In the genomic region with DNA sequence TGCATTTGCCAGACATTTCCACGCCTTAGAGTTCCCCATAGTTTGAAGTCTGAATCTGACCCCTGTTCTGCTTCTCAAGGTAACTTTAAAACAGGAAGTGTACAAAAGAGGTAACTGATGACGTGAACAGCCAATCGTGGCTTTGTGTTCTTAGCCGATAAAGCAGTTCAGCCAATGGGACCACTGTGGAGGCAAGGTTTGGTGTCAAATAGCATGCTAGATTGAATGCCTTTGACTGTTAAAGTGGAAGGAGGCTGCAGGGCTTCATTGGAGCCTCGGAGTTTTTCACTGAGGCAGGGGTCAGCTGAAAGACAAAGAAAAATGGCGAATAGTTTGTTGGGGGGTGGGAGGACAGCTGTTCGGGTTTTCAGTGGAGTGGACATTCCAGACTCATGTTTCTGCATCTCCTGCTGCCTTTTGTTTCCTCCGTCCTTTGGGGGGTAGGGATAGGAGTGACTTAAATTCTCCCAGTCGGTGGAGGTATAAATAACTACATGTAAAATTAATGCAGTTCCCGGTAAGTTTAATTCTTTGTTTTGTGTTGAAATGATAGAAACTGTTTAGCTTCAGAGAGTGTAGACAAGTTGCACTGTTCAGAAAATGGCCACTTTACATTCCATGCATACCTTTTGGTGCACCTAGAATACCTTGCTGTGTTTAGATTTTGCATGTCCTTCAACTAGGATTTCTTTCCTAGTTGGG, we compare ENCODE assay signal across 1 cellular context.
A peak's percentile ranks its signal among the peaks of the same experiment; 100 is the strongest.
TF ChIP-seq lines count a peak whose summit lies in the region.

No MANE protein-coding gene starts in this region.

TF ChIP-seq in HepG2, 621 proteins besides CTCF, POLR2A, EP300 and RAD21 (continued from another document and continues in another):
- TF ChIP-seq, protein P1, sequence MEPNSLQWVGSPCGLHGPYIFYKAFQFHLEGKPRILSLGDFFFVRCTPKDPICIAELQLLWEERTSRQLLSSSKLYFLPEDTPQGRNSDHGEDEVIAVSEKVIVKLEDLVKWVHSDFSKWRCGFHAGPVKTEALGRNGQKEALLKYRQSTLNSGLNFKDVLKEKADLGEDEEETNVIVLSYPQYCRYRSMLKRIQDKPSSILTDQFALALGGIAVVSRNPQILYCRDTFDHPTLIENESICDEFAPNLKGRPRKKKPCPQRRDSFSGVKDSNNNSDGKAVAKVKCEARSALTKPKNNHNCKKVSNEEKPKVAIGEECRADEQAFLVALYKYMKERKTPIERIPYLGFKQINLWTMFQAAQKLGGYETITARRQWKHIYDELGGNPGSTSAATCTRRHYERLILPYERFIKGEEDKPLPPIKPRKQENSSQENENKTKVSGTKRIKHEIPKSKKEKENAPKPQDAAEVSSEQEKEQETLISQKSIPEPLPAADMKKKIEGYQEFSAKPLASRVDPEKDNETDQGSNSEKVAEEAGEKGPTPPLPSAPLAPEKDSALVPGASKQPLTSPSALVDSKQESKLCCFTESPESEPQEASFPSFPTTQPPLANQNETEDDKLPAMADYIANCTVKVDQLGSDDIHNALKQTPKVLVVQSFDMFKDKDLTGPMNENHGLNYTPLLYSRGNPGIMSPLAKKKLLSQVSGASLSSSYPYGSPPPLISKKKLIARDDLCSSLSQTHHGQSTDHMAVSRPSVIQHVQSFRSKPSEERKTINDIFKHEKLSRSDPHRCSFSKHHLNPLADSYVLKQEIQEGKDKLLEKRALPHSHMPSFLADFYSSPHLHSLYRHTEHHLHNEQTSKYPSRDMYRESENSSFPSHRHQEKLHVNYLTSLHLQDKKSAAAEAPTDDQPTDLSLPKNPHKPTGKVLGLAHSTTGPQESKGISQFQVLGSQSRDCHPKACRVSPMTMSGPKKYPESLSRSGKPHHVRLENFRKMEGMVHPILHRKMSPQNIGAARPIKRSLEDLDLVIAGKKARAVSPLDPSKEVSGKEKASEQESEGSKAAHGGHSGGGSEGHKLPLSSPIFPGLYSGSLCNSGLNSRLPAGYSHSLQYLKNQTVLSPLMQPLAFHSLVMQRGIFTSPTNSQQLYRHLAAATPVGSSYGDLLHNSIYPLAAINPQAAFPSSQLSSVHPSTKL (CRISPR knock-in tag; IDR thresholded peaks at IDR 0.05): 0 out of 2 replicates have a peak, but pooled peaks have one; percentile 32
- TF ChIP-seq EZH2 (conservative IDR thresholded peaks at IDR 0.05; ENCODE audit: low read depth, low read length): no peak
- no peak for TF ChIP-seq HES4 (CRISPR knock-in tag; IDR thresholded peaks at IDR 0.05; ENCODE audit: borderline replicate concordance)
- TF ChIP-seq, protein P2, sequence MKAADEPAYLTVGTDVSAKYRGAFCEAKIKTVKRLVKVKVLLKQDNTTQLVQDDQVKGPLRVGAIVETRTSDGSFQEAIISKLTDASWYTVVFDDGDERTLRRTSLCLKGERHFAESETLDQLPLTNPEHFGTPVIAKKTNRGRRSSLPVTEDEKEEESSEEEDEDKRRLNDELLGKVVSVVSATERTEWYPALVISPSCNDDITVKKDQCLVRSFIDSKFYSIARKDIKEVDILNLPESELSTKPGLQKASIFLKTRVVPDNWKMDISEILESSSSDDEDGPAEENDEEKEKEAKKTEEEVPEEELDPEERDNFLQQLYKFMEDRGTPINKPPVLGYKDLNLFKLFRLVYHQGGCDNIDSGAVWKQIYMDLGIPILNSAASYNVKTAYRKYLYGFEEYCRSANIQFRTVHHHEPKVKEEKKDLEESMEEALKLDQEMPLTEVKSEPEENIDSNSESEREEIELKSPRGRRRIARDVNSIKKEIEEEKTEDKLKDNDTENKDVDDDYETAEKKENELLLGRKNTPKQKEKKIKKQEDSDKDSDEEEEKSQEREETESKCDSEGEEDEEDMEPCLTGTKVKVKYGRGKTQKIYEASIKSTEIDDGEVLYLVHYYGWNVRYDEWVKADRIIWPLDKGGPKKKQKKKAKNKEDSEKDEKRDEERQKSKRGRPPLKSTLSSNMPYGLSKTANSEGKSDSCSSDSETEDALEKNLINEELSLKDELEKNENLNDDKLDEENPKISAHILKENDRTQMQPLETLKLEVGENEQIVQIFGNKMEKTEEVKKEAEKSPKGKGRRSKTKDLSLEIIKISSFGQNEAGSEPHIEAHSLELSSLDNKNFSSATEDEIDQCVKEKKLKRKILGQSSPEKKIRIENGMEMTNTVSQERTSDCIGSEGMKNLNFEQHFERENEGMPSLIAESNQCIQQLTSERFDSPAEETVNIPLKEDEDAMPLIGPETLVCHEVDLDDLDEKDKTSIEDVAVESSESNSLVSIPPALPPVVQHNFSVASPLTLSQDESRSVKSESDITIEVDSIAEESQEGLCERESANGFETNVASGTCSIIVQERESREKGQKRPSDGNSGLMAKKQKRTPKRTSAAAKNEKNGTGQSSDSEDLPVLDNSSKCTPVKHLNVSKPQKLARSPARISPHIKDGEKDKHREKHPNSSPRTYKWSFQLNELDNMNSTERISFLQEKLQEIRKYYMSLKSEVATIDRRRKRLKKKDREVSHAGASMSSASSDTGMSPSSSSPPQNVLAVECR (CRISPR knock-in tag; IDR thresholded peaks at IDR 0.05; ENCODE audit: borderline replicate concordance): peak; percentile 33; the same call in 1 of the 2 replicates
- TF ChIP-seq ZNF672 (CRISPR knock-in tag; IDR thresholded peaks at IDR 0.05): no peak
- TF ChIP-seq TMF1 (CRISPR knock-in tag; IDR thresholded peaks at IDR 0.05; ENCODE audit: low read depth): no peak
- TF ChIP-seq HOXA5 (CRISPR knock-in tag; IDR thresholded peaks at IDR 0.05): no peak
- TF ChIP-seq ZNF724P (CRISPR knock-in tag; IDR thresholded peaks at IDR 0.05; ENCODE audit: borderline replicate concordance): no peak
- no peak for TF ChIP-seq ZNF674 (CRISPR knock-in tag; IDR thresholded peaks at IDR 0.05; ENCODE audit: low read depth)
- TF ChIP-seq ZNF616 (CRISPR knock-in tag; IDR thresholded peaks at IDR 0.05; ENCODE audit: low read depth): no peak
- TF ChIP-seq, protein P3, sequence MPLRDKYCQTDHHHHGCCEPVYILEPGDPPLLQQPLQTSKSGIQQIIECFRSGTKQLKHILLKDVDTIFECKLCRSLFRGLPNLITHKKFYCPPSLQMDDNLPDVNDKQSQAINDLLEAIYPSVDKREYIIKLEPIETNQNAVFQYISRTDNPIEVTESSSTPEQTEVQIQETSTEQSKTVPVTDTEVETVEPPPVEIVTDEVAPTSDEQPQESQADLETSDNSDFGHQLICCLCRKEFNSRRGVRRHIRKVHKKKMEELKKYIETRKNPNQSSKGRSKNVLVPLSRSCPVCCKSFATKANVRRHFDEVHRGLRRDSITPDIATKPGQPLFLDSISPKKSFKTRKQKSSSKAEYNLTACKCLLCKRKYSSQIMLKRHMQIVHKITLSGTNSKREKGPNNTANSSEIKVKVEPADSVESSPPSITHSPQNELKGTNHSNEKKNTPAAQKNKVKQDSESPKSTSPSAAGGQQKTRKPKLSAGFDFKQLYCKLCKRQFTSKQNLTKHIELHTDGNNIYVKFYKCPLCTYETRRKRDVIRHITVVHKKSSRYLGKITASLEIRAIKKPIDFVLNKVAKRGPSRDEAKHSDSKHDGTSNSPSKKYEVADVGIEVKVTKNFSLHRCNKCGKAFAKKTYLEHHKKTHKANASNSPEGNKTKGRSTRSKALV (CRISPR knock-in tag; IDR thresholded peaks at IDR 0.05): no peak
- peak; percentile 75 for TF ChIP-seq KAT8 (CRISPR knock-in tag; IDR thresholded peaks at IDR 0.05)
- TF ChIP-seq ISL2 (CRISPR knock-in tag; IDR thresholded peaks at IDR 0.05): no peak
- TF ChIP-seq, protein P4, sequence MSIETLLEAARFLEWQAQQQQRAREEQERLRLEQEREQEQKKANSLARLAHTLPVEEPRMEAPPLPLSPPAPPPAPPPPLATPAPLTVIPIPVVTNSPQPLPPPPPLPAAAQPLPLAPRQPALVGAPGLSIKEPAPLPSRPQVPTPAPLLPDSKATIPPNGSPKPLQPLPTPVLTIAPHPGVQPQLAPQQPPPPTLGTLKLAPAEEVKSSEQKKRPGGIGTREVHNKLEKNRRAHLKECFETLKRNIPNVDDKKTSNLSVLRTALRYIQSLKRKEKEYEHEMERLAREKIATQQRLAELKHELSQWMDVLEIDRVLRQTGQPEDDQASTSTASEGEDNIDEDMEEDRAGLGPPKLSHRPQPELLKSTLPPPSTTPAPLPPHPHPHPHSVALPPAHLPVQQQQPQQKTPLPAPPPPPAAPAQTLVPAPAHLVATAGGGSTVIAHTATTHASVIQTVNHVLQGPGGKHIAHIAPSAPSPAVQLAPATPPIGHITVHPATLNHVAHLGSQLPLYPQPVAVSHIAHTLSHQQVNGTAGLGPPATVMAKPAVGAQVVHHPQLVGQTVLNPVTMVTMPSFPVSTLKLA (IDR thresholded peaks at IDR 0.05): no peak
- no peak for TF ChIP-seq TCF7L2 (IDR thresholded peaks at IDR 0.05; ENCODE audit: low read depth, low read length)
- TF ChIP-seq ZNF451 (CRISPR knock-in tag; IDR thresholded peaks at IDR 0.05): no peak
- TF ChIP-seq PITX1 (CRISPR knock-in tag; IDR thresholded peaks at IDR 0.05): no peak
- TF ChIP-seq PTBP1 (IDR thresholded peaks at IDR 0.05; ENCODE audit: low read depth, low read length, poor library complexity, severe bottlenecking): no peak
- no peak for TF ChIP-seq ZNF496 (CRISPR knock-in tag; IDR thresholded peaks at IDR 0.05; ENCODE audit: insufficient replicate concordance)
- TF ChIP-seq NPAS2 (CRISPR knock-in tag; IDR thresholded peaks at IDR 0.05; ENCODE audit: borderline replicate concordance): no peak
- no peak for TF ChIP-seq PAF1 (CRISPR knock-in tag; IDR thresholded peaks at IDR 0.05)
- TF ChIP-seq, protein P5, sequence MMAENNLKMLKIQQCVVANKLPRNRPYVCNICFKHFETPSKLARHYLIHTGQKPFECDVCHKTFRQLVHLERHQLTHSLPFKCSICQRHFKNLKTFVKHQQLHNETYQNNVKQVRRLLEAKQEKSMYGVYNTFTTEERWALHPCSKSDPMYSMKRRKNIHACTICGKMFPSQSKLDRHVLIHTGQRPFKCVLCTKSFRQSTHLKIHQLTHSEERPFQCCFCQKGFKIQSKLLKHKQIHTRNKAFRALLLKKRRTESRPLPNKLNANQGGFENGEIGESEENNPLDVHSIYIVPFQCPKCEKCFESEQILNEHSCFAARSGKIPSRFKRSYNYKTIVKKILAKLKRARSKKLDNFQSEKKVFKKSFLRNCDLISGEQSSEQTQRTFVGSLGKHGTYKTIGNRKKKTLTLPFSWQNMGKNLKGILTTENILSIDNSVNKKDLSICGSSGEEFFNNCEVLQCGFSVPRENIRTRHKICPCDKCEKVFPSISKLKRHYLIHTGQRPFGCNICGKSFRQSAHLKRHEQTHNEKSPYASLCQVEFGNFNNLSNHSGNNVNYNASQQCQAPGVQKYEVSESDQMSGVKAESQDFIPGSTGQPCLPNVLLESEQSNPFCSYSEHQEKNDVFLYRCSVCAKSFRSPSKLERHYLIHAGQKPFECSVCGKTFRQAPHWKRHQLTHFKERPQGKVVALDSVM (CRISPR knock-in tag; IDR thresholded peaks at IDR 0.05): no peak
- no peak for TF ChIP-seq ZNF761 (CRISPR knock-in tag; conservative IDR thresholded peaks at IDR 0.05)
- TF ChIP-seq ZNF7 (CRISPR knock-in tag; IDR thresholded peaks at IDR 0.05): no peak
- no peak for TF ChIP-seq ZNF136 (CRISPR knock-in tag; IDR thresholded peaks at IDR 0.05; ENCODE audit: low read depth)
- no peak for TF ChIP-seq ARHGAP35 (CRISPR knock-in tag; IDR thresholded peaks at IDR 0.05; ENCODE audit: borderline replicate concordance)
- peak; percentile 91 for TF ChIP-seq SP2 (CRISPR knock-in tag; IDR thresholded peaks at IDR 0.05)
- no peak for TF ChIP-seq TBX3 (IDR thresholded peaks at IDR 0.05; ENCODE audit: borderline replicate concordance)
- TF ChIP-seq, protein P6, sequence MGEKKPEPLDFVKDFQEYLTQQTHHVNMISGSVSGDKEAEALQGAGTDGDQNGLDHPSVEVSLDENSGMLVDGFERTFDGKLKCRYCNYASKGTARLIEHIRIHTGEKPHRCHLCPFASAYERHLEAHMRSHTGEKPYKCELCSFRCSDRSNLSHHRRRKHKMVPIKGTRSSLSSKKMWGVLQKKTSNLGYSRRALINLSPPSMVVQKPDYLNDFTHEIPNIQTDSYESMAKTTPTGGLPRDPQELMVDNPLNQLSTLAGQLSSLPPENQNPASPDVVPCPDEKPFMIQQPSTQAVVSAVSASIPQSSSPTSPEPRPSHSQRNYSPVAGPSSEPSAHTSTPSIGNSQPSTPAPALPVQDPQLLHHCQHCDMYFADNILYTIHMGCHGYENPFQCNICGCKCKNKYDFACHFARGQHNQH (CRISPR knock-in tag; IDR thresholded peaks at IDR 0.05): no peak
- TF ChIP-seq, protein P7, sequence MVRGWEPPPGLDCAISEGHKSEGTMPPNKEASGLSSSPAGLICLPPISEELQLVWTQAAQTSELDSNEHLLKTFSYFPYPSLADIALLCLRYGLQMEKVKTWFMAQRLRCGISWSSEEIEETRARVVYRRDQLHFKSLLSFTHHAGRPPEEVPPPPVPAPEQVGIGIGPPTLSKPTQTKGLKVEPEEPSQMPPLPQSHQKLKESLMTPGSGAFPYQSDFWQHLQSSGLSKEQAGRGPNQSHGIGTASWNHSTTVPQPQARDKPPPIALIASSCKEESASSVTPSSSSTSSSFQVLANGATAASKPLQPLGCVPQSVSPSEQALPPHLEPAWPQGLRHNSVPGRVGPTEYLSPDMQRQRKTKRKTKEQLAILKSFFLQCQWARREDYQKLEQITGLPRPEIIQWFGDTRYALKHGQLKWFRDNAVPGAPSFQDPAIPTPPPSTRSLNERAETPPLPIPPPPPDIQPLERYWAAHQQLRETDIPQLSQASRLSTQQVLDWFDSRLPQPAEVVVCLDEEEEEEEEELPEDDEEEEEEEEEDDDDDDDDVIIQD (CRISPR knock-in tag; IDR thresholded peaks at IDR 0.05; ENCODE audit: low read depth): peak; percentile 64; the same call in 1 of the 2 replicates
- TF ChIP-seq, protein P8, sequence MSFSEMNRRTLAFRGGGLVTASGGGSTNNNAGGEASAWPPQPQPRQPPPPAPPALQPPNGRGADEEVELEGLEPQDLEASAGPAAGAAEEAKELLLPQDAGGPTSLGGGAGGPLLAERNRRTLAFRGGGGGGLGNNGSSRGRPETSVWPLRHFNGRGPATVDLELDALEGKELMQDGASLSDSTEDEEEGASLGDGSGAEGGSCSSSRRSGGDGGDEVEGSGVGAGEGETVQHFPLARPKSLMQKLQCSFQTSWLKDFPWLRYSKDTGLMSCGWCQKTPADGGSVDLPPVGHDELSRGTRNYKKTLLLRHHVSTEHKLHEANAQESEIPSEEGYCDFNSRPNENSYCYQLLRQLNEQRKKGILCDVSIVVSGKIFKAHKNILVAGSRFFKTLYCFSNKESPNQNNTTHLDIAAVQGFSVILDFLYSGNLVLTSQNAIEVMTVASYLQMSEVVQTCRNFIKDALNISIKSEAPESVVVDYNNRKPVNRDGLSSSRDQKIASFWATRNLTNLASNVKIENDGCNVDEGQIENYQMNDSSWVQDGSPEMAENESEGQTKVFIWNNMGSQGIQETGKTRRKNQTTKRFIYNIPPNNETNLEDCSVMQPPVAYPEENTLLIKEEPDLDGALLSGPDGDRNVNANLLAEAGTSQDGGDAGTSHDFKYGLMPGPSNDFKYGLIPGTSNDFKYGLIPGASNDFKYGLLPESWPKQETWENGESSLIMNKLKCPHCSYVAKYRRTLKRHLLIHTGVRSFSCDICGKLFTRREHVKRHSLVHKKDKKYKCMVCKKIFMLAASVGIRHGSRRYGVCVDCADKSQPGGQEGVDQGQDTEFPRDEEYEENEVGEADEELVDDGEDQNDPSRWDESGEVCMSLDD (CRISPR knock-in tag; IDR thresholded peaks at IDR 0.05; ENCODE audit: borderline replicate concordance): no peak
- no peak for TF ChIP-seq RBAK (CRISPR knock-in tag; IDR thresholded peaks at IDR 0.05)
- TF ChIP-seq NRL (CRISPR knock-in tag; IDR thresholded peaks at IDR 0.05; ENCODE audit: borderline replicate concordance): no peak
- peak; percentile 93 for TF ChIP-seq POLR2AphosphoS5 (IDR thresholded peaks at IDR 0.05; ENCODE audit: low read depth, low read length)
- no peak for TF ChIP-seq ZNF234 (CRISPR knock-in tag; conservative IDR thresholded peaks at IDR 0.05)
- no peak for TF ChIP-seq ZSCAN25 (CRISPR knock-in tag; IDR thresholded peaks at IDR 0.05)
- no peak for TF ChIP-seq HOXD1 (CRISPR knock-in tag; IDR thresholded peaks at IDR 0.05)
- TF ChIP-seq ZNF747 (CRISPR knock-in tag; IDR thresholded peaks at IDR 0.05; ENCODE audit: borderline replicate concordance): no peak
- no peak for TF ChIP-seq MBD4 (IDR thresholded peaks at IDR 0.05; ENCODE audit: borderline replicate concordance, low read length)
- TF ChIP-seq MAFG (CRISPR knock-in tag; IDR thresholded peaks at IDR 0.05): no peak
